19 cellular contexts compared by ENCODE assay signal in the genomic region with DNA sequence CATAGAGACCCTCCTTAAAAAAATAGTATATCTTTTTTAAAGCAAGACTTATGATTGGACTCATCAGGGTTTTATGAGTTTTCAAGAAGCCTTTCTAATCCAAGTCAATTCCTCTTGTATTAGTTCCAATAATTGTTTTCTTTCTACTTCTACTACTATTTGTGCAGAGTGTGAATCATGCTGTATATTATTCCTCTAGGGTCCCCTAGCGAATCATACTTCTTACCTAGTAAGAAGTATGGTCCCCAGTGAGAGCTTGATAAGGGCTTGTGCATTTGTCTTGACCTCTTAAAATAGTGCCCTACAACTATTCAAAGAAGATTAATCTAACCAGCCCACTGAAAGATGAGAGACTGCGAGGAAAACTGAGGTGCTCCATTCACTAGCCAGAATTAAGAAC.
"Had no signal": no experiment of that assay in that cellular context is flagged by ENCODE, and none has a peak within 500 bp of the region (broad histone marks: within the 10 kb centered on the region; RNA-seq: fewer than 3 reads in every experiment).

No MANE protein-coding gene starts in this region.

- H3K9me3 ChIP-seq: colonic mucosa, gastrocnemius medialis, psoas muscle, thoracic aorta, upper lobe of left lung had no signal

- H3K36me3 Mint-ChIP-seq: activated CD8-positive, alpha-beta memory T cell treated with anti-CD3 and anti-CD28 coated beads, Interleukin-2, amount 10 ng/mL, durations not matched to agents 7 days and 5 days; activated naive CD8-positive, alpha-beta T cell treated with anti-CD3 and anti-CD28 coated beads, Interleukin-2, amount 10 ng/mL, durations not matched to agents 7 days and 5 days; mesothelial cell of epicardium had no signal

- H3K27me3 ChIP-seq: colonic mucosa, gastrocnemius medialis, upper lobe of left lung had no signal

- ATAC-seq: activated CD8-positive, alpha-beta memory T cell treated with anti-CD3 and anti-CD28 coated beads, Interleukin-2, amount 10 ng/mL, durations not matched to agents 7 days and 5 days; gastrocnemius medialis; left lobe of liver; psoas muscle; right cardiac atrium had no signal

- H3K4me1 Mint-ChIP-seq: activated CD8-positive, alpha-beta memory T cell treated with anti-CD3 and anti-CD28 coated beads, Interleukin-2, amount 10 ng/mL, durations not matched to agents 7 days and 5 days; activated naive CD8-positive, alpha-beta T cell treated with anti-CD3 and anti-CD28 coated beads, Interleukin-2, amount 10 ng/mL, durations not matched to agents 7 days and 5 days; central memory CD8-positive, alpha-beta T cell; mesothelial cell of epicardium had no signal

- H3K4me3 ChIP-seq: colonic mucosa, gastrocnemius medialis, lung, psoas muscle, thoracic aorta, upper lobe of left lung had no signal

- DNase-seq: activated CD4-positive, alpha-beta T cell treated with anti-CD3 and anti-CD28 coated beads, Interleukin-2, amount 50 U/mL, for 48 hours; activated CD8-positive, alpha-beta memory T cell treated with anti-CD3 and anti-CD28 coated beads, Interleukin-2, amount 10 ng/mL, durations not matched to agents 7 days and 5 days; activated naive CD4-positive, alpha-beta T cell treated with Interleukin-2 at 50 U/mL for 16 hours; activated naive CD8-positive, alpha-beta T cell treated with anti-CD3 and anti-CD28 coated beads, Interleukin-2, amount 10 ng/mL, durations not matched to agents 7 days and 5 days; amygdala; colonic mucosa; erythroblast; gastrocnemius medialis; head of caudate nucleus; kidney; psoas muscle; right cardiac atrium; stimulated activated CD4-positive, alpha-beta T cell treated with anti-CD3 and anti-CD28 coated beads, Interleukin-2, amount 100 ng/mL, for 48 hours; upper lobe of left lung had no signal

- H3K4me3 Mint-ChIP-seq: activated CD8-positive, alpha-beta memory T cell treated with anti-CD3 and anti-CD28 coated beads, Interleukin-2, amount 10 ng/mL, durations not matched to agents 7 days and 5 days; activated naive CD8-positive, alpha-beta T cell treated with anti-CD3 and anti-CD28 coated beads, Interleukin-2, amount 10 ng/mL, durations not matched to agents 7 days and 5 days; central memory CD8-positive, alpha-beta T cell; mesothelial cell of epicardium had no signal

- H3K36me3 ChIP-seq: colonic mucosa, gastrocnemius medialis, thoracic aorta, upper lobe of left lung had no signal

- H3K27ac Mint-ChIP-seq: activated CD8-positive, alpha-beta memory T cell treated with anti-CD3 and anti-CD28 coated beads, Interleukin-2, amount 10 ng/mL, durations not matched to agents 7 days and 5 days; activated naive CD8-positive, alpha-beta T cell treated with anti-CD3 and anti-CD28 coated beads, Interleukin-2, amount 10 ng/mL, durations not matched to agents 7 days and 5 days; mesothelial cell of epicardium had no signal

- H3K4me1 ChIP-seq: colonic mucosa, gastrocnemius medialis, psoas muscle, upper lobe of left lung had no signal

- H3K27me3 Mint-ChIP-seq: activated CD8-positive, alpha-beta memory T cell treated with anti-CD3 and anti-CD28 coated beads, Interleukin-2, amount 10 ng/mL, durations not matched to agents 7 days and 5 days; activated naive CD8-positive, alpha-beta T cell treated with anti-CD3 and anti-CD28 coated beads, Interleukin-2, amount 10 ng/mL, durations not matched to agents 7 days and 5 days; central memory CD8-positive, alpha-beta T cell had no signal

- H3K27ac ChIP-seq: colonic mucosa, gastrocnemius medialis, psoas muscle, thoracic aorta, upper lobe of left lung had no signal
